In genomic region chr12:6612247-6612646, GRCh38 we compare ENCODE assay signal across 9 cellular contexts. TPM values are rescaled to one million over a fixed set of nuclear protein-coding genes. Genes with fewer than 3 reads are reported as not detected.
DNase-seq lines count a peak whose midpoint lies in the region; ATAC-seq and TF ChIP-seq lines count a peak whose summit lies in the region.
"Had no signal": no experiment of that assay in that cellular context is flagged by ENCODE, and none has a peak within 500 bp of the region (broad histone marks: within the 10 kb centered on the region; RNA-seq: fewer than 3 reads in every experiment).

No MANE protein-coding gene starts in this region.

- peak overlapping the region; percentile 46 for H3K4me3 Mint-ChIP-seq in central memory CD8-positive, alpha-beta T cell
- H3K4me3 Mint-ChIP-seq in neural progenitor cell, result peak overlapping the region; percentile 68

- ATAC-seq in central memory CD8-positive, alpha-beta T cell (replicated peaks; ENCODE audit: extremely low read depth, poor library complexity, severe bottlenecking), result no peak
- ATAC-seq in GM21360 (IDR thresholded peaks at IDR 0.05; ENCODE audit: unreplicated experiment), result no peak

- H3K27ac ChIP-seq in neural progenitor cell, result peak overlapping the region; percentile 76

- H3F3A ChIP-seq in neural progenitor cell (ENCODE audit: low read depth), result peaks cover 84% of the 10 kb centered on the region

- H3K9me3 Mint-ChIP-seq in central memory CD8-positive, alpha-beta T cell, result no peaks in the 10 kb centered on the region
- no peaks in the 10 kb centered on the region for H3K9me3 Mint-ChIP-seq in neural progenitor cell

- H3K4me3 ChIP-seq in neural progenitor cell, result no peak overlapping the region

- DNase-seq in COLO668 (lab: John Stamatoyannopoulos, UW; ENCODE audit: unreplicated experiment), result peak; percentile 23
- peak; percentile 60 for DNase-seq in NCI-H146 (lab: John Stamatoyannopoulos, UW)
- DNase-seq in central memory CD8-positive, alpha-beta T cell (ENCODE audit: low spot score in 2 of 2), result no peak
- DNase-seq in neural progenitor cell (ENCODE audit: low spot score), result no peak
- no peak for DNase-seq in mesenteric fat pad (ENCODE audit: low spot score)
- DNase-seq in NK-92 (lab: John Stamatoyannopoulos, UW; ENCODE audit: unreplicated experiment), result no peak
- no peak for DNase-seq in UCSD-AML1 (lab: John Stamatoyannopoulos, UW; ENCODE audit: unreplicated experiment)

- H3K27me3 Mint-ChIP-seq in central memory CD8-positive, alpha-beta T cell, result no peaks in the 10 kb centered on the region
- H3K27me3 Mint-ChIP-seq in neural progenitor cell (ENCODE audit: insufficient read depth, low read depth), result peaks cover 18% of the 10 kb centered on the region

- H2AFZ ChIP-seq in neural progenitor cell (replicated peaks), result peak overlapping the region; percentile 14

- peak overlapping the region; percentile 62 for H3K4me2 ChIP-seq in neural progenitor cell

- H3K4me1 Mint-ChIP-seq in central memory CD8-positive, alpha-beta T cell, result peaks cover 33% of the 10 kb centered on the region
- H3K4me1 Mint-ChIP-seq in neural progenitor cell, result peaks cover 41% of the 10 kb centered on the region

- H3K79me2 ChIP-seq in neural progenitor cell (ENCODE audit: low read depth), result no peaks in the 10 kb centered on the region

- H3K36me3 ChIP-seq in neural progenitor cell, result no peaks in the 10 kb centered on the region

- peaks cover 36% of the 10 kb centered on the region for H3K4me1 ChIP-seq in neural progenitor cell

- H3K36me3 Mint-ChIP-seq in central memory CD8-positive, alpha-beta T cell (ENCODE audit: insufficient read depth), result peaks cover 1% of the 10 kb centered on the region
- no peaks in the 10 kb centered on the region for H3K36me3 Mint-ChIP-seq in neural progenitor cell

- no peaks in the 10 kb centered on the region for H4K20me1 ChIP-seq in neural progenitor cell (ENCODE audit: low read depth)

- no peak for TF ChIP-seq CTCF in neural progenitor cell (IDR thresholded peaks at IDR 0.05)

- H3K9me3 ChIP-seq in neural progenitor cell (ENCODE audit: low read depth), result no peaks in the 10 kb centered on the region

- no peak overlapping the region for H3K9ac ChIP-seq in neural progenitor cell

- no peak overlapping the region for H3K27ac Mint-ChIP-seq in central memory CD8-positive, alpha-beta T cell (ENCODE audit: low read depth)
- H3K27ac Mint-ChIP-seq in neural progenitor cell, result peak overlapping the region; percentile 97

- H3K27me3 ChIP-seq in neural progenitor cell, result no peaks in the 10 kb centered on the region

RNA-seq across cellular contexts. Expression of gene CHD4, which starts 5.1 kb away (rescaled TPM):
- total RNA-seq in neural progenitor cell (ENCODE audit: low replicate concordance) (381 and 412 TPM in 2 replicates), mesenteric fat pad (218 TPM)

RNA-seq across cellular contexts. Expression of gene LPAR5, which starts 23.5 kb away (rescaled TPM):
- 0.04 and 0.22 TPM in 2 replicates for total RNA-seq in neural progenitor cell (ENCODE audit: low replicate concordance)
- total RNA-seq in mesenteric fat pad, result 2.5 TPM
- total RNA-seq: endothelial cell of umbilical vein had no signal

RNA-seq across cellular contexts. Expression of gene ACRBP, which starts 35.0 kb away (rescaled TPM):
- total RNA-seq in neural progenitor cell (ENCODE audit: low replicate concordance) (2.7 and 3.8 TPM in 2 replicates), mesenteric fat pad (2.5 TPM)

RNA-seq across cellular contexts. Expression of gene NOP2, which starts 44.2 kb away (rescaled TPM):
- total RNA-seq in neural progenitor cell (ENCODE audit: low replicate concordance) (43.8 and 47.8 TPM in 2 replicates), mesenteric fat pad (56.0 TPM)

RNA-seq across cellular contexts. Expression of gene ING4, which starts 50.7 kb away (rescaled TPM):
- total RNA-seq in neural progenitor cell (ENCODE audit: low replicate concordance), result 101 and 135 TPM in 2 replicates
- 16.7 TPM for total RNA-seq in mesenteric fat pad

Comparison
In these comparisons a context has a peak if more than half of its experiments do, and no peak if none do; other contexts are left out.
1. DNase-seq: peak in COLO668 (single experiment) and NCI-H146 (single experiment); none in central memory CD8-positive, alpha-beta T cell (0 of 2), neural progenitor cell (single experiment), mesenteric fat pad (single experiment), NK-92 (single experiment) and UCSD-AML1 (single experiment).